ENCODE assay signal across 30 cellular contexts in genomic region chr15:38401716-38402115, GRCh38. TPM values are rescaled to one million over a fixed set of nuclear protein-coding genes. Genes with fewer than 3 reads are reported as not detected.
A peak's percentile ranks its signal among the peaks of the same experiment; 100 is the strongest.
DNase-seq lines count a peak whose midpoint lies in the region; ATAC-seq, FAIRE-seq and TF ChIP-seq lines count a peak whose summit lies in the region.
"Had no signal": no experiment of that assay in that cellular context is flagged by ENCODE, and none has a peak within 500 bp of the region (broad histone marks: within the 10 kb centered on the region; RNA-seq: fewer than 3 reads in every experiment).

No MANE protein-coding gene starts in this region.

- no peak overlapping the region for H3K4ac ChIP-seq in mesenchymal stem cell (ENCODE audit: low read depth in 1 of 2, low read length in 2 of 2)

- H2BK15ac ChIP-seq in mesenchymal stem cell (ENCODE audit: low read depth, poor library complexity, severe bottlenecking) = no peak overlapping the region

- H3K4me2 ChIP-seq in astrocyte (ENCODE audit: low read length) = peak overlapping the region; percentile 63
- H3K4me2 ChIP-seq in mesenchymal stem cell (ENCODE audit: low read length, poor library complexity, severe bottlenecking) = no peak overlapping the region

- no peaks in the 10 kb centered on the region for H3K9me3 ChIP-seq in astrocyte (ENCODE audit: insufficient read depth, low read depth, low read length)
- H3K9me3 ChIP-seq in mesenchymal stem cell (ENCODE audit: control insufficient read depth, low read length) = no peaks in the 10 kb centered on the region
- no peaks in the 10 kb centered on the region for H3K9me3 ChIP-seq in vagina
- H3K9me3 ChIP-seq: adrenal gland, breast epithelium, HAP-1, pancreas, spleen, thoracic aorta had no signal

- H2BK12ac ChIP-seq in mesenchymal stem cell (ENCODE audit: low read length in 2 of 2) = no peak overlapping the region

- H2BK120ac ChIP-seq in mesenchymal stem cell (ENCODE audit: low read depth, low read length) = no peak overlapping the region

- no peak overlapping the region for H3K27ac Mint-ChIP-seq in astrocyte (ENCODE audit: unreplicated experiment)
- no peak overlapping the region for H3K27ac Mint-ChIP-seq in activated naive CD4-positive, alpha-beta T cell treated with anti-CD3 and anti-CD28 coated beads for 36 hours
- no peak overlapping the region for H3K27ac Mint-ChIP-seq in naive thymus-derived CD8-positive, alpha-beta T cell
- H3K27ac Mint-ChIP-seq: activated CD4-positive, alpha-beta memory T cell treated with anti-CD3 and anti-CD28 coated beads for 36 hours; activated T-helper 1 cell treated with anti-CD3 and anti-CD28 coated beads, Interleukin-12 subunit alpha, Interleukin-12 subunit beta, Interleukin-2, Interleukin-4 antibody, amounts not matched to agents 30 ng/mL and 10 ng/mL and 1 ng/mL, durations not matched to agents 14 hours and 24 hours and 36 hours; immature natural killer cell had no signal

- ATAC-seq in GM21360 (IDR thresholded peaks at IDR 0.05; ENCODE audit: unreplicated experiment) = no peak
- no peak for ATAC-seq in naive thymus-derived CD8-positive, alpha-beta T cell
- ATAC-seq: pancreas; stimulated activated naive CD8-positive, alpha-beta T cell treated with anti-CD3 and anti-CD28 coated beads, Interleukin-15, Interleukin-2, amounts not matched to agents 100 U/mL and 50 U/mL, for 24 hours had no signal

- H3K4me1 Mint-ChIP-seq in astrocyte (ENCODE audit: low read depth, unreplicated experiment) = peaks cover 34% of the 10 kb centered on the region
- no peaks in the 10 kb centered on the region for H3K4me1 Mint-ChIP-seq in activated naive CD4-positive, alpha-beta T cell treated with anti-CD3 and anti-CD28 coated beads for 36 hours (ENCODE audit: low read depth)
- H3K4me1 Mint-ChIP-seq in naive thymus-derived CD8-positive, alpha-beta T cell = no peaks in the 10 kb centered on the region
- H3K4me1 Mint-ChIP-seq: immature natural killer cell had no signal

- H2AFZ ChIP-seq in astrocyte (ENCODE audit: low read depth, low read length) (no peak overlapping the region), mesenchymal stem cell (ENCODE audit: low read depth, low read length) (no peak overlapping the region)

- H3K79me2 ChIP-seq in astrocyte (ENCODE audit: insufficient read depth, low read length) = no peaks in the 10 kb centered on the region

- intact Hi-C loops in vagina (cut with DNase I) = no loop called here
- intact Hi-C loops in activated naive CD4-positive, alpha-beta T cell treated with anti-CD3 and anti-CD28 coated beads for 36 hours (cut with micrococcal nuclease) = no loop called here

- peak overlapping the region; percentile 0 for H3K9ac ChIP-seq in astrocyte (ENCODE audit: low read length)
- H3K9ac ChIP-seq in mesenchymal stem cell (ENCODE audit: low read length) = peak overlapping the region; percentile 78

- no peak overlapping the region for H3K18ac ChIP-seq in mesenchymal stem cell (ENCODE audit: low read depth in 1 of 2, low read length in 2 of 2)

- TF ChIP-seq CTCF in astrocyte (IDR thresholded peaks at IDR 0.05; ENCODE audit: insufficient read depth, low read depth, low read length) = no peak
- no peak for TF ChIP-seq CTCF in vagina (IDR thresholded peaks at IDR 0.05)

- peak; percentile 41 for DNase-seq in ELR (ENCODE audit: low read depth)
- no peak for DNase-seq in astrocyte (ENCODE audit: low read depth)
- DNase-seq in mesenchymal stem cell = no peak
- DNase-seq in vagina (ENCODE audit: extremely low spot score in 2 of 2) = no peak
- DNase-seq in activated naive CD4-positive, alpha-beta T cell treated with anti-CD3 and anti-CD28 coated beads for 36 hours = no peak
- DNase-seq in naive thymus-derived CD8-positive, alpha-beta T cell = no peak
- DNase-seq: activated CD4-positive, alpha-beta memory T cell treated with anti-CD3 and anti-CD28 coated beads for 36 hours; activated CD4-positive, alpha-beta T cell treated with anti-CD3 and anti-CD28 coated beads for 1 hour; activated naive CD4-positive, alpha-beta T cell treated with Interleukin-2 at 50 U/mL for 16 hours; adrenal gland; Calu3; immature natural killer cell; Kasumi-1; NCI-H1436; NCI-H2081; NCI-H526; NK-92 treated with Interleukin-12 subunit alpha and Interleukin-12 subunit beta, amount 100 ng/mL, for 24 hours; pancreas; retina; spleen; stimulated activated CD4-positive, alpha-beta T cell treated with anti-CD3 and anti-CD28 coated beads, Interleukin-2, amount 100 ng/mL, for 24 hours; stimulated activated naive CD8-positive, alpha-beta T cell treated with anti-CD3 and anti-CD28 coated beads, Interleukin-15, Interleukin-2, amounts not matched to agents 100 U/mL and 50 U/mL, for 24 hours; T-helper 2 cell had no signal

- no peak overlapping the region for H4K8ac ChIP-seq in mesenchymal stem cell (ENCODE audit: low read length)

- H3K4me3 ChIP-seq in astrocyte (ENCODE audit: insufficient read depth, low read depth, low read length) = no peak overlapping the region
- peak overlapping the region in 1 of 2 experiments; percentile 48 for H3K4me3 ChIP-seq in mesenchymal stem cell (ENCODE audit: insufficient read depth in 1 of 2, low read depth in 1 of 2, low read length in 2 of 2)
- no peak overlapping the region for H3K4me3 ChIP-seq in vagina
- H3K4me3 ChIP-seq: adrenal gland, breast epithelium, HAP-1, pancreas, SK-N-MC, spleen, thoracic aorta had no signal

- no peak overlapping the region for H3K23ac ChIP-seq in mesenchymal stem cell (ENCODE audit: low read length in 2 of 2)

- CTCF ChIA-PET in activated naive CD4-positive, alpha-beta T cell treated with anti-CD3 and anti-CD28 coated beads for 36 hours (lab: Charles Lee) = no interaction called here

- H2BK5ac ChIP-seq in mesenchymal stem cell (ENCODE audit: low read depth, low read length, poor library complexity, severe bottlenecking) = no peak overlapping the region

- H4K20me1 ChIP-seq in astrocyte (ENCODE audit: insufficient read depth, low read length) = no peaks in the 10 kb centered on the region

- no peak overlapping the region for H4K91ac ChIP-seq in mesenchymal stem cell (ENCODE audit: low read length)

- no peak overlapping the region for H3K14ac ChIP-seq in mesenchymal stem cell (ENCODE audit: low read length in 2 of 2)

- no peak overlapping the region for H3K27ac ChIP-seq in astrocyte (ENCODE audit: low read depth, low read length)
- H3K27ac ChIP-seq in mesenchymal stem cell (ENCODE audit: low read length, poor library complexity, severe bottlenecking) = no peak overlapping the region
- H3K27ac ChIP-seq in vagina = peak overlapping the region; percentile 61
- H3K27ac ChIP-seq: adrenal gland, pancreas, SK-N-MC, spleen, thoracic aorta had no signal

- H3K27me3 Mint-ChIP-seq in astrocyte (ENCODE audit: low read depth, unreplicated experiment) = no peaks in the 10 kb centered on the region
- peaks cover 8% of the 10 kb centered on the region for H3K27me3 Mint-ChIP-seq in activated naive CD4-positive, alpha-beta T cell treated with anti-CD3 and anti-CD28 coated beads for 36 hours (ENCODE audit: low read depth)
- H3K27me3 Mint-ChIP-seq in naive thymus-derived CD8-positive, alpha-beta T cell = peaks cover 17 to 25% (median 22%) of the 10 kb centered on the region in 5 donors

- POLR2A ChIA-PET in naive thymus-derived CD8-positive, alpha-beta T cell (lab: Charles Lee) = no interaction called here

- TF ChIP-seq POLR2A in vagina (IDR thresholded peaks at IDR 0.05) = no peak

- H3K36me3 ChIP-seq in astrocyte (ENCODE audit: insufficient read depth, low read length) (no peaks in the 10 kb centered on the region), mesenchymal stem cell (ENCODE audit: control insufficient read depth in 1 of 2, insufficient read depth in 2 of 2, low read depth in 1 of 2, low read length in 2 of 2) (no peaks in the 10 kb centered on the region), vagina (no peaks in the 10 kb centered on the region)
- H3K36me3 ChIP-seq: adrenal gland, breast epithelium, HAP-1, pancreas, spleen, thoracic aorta had no signal

- H3K4me1 ChIP-seq in astrocyte (ENCODE audit: insufficient read depth, low read length) (peaks cover 27% of the 10 kb centered on the region), mesenchymal stem cell (ENCODE audit: control insufficient read depth, insufficient read depth, low read depth, low read length) (peaks cover 3% of the 10 kb centered on the region), vagina (peaks cover 12% of the 10 kb centered on the region)
- H3K4me1 ChIP-seq: breast epithelium, HAP-1, spleen had no signal

- 90% methylated on average over 3 of the region's 5 CpGs for WGBS in mesenchymal stem cell

- H2AK5ac ChIP-seq in mesenchymal stem cell (ENCODE audit: low read length, severe bottlenecking) = no peak overlapping the region

- no peaks in the 10 kb centered on the region for H3K27me3 ChIP-seq in astrocyte (ENCODE audit: insufficient read depth, low read length)
- no peaks in the 10 kb centered on the region for H3K27me3 ChIP-seq in mesenchymal stem cell (ENCODE audit: control insufficient read depth in 1 of 2, insufficient read depth in 1 of 2, low read length in 2 of 2)
- no peaks in the 10 kb centered on the region for H3K27me3 ChIP-seq in vagina
- H3K27me3 ChIP-seq: adrenal gland, breast epithelium, pancreas had no signal

- no peaks in the 10 kb centered on the region for H3K79me1 ChIP-seq in mesenchymal stem cell (replicated peaks; ENCODE audit: low read length, poor library complexity, severe bottlenecking)

- H3K36me3 Mint-ChIP-seq in astrocyte (ENCODE audit: low read depth, unreplicated experiment) = no peaks in the 10 kb centered on the region
- H3K36me3 Mint-ChIP-seq in activated naive CD4-positive, alpha-beta T cell treated with anti-CD3 and anti-CD28 coated beads for 36 hours (ENCODE audit: low read depth) = no peaks in the 10 kb centered on the region
- no peaks in the 10 kb centered on the region for H3K36me3 Mint-ChIP-seq in naive thymus-derived CD8-positive, alpha-beta T cell
- H3K36me3 Mint-ChIP-seq: activated CD4-positive, alpha-beta memory T cell treated with anti-CD3 and anti-CD28 coated beads for 36 hours; immature natural killer cell had no signal

- peaks cover 4% of the 10 kb centered on the region for H3K9me3 Mint-ChIP-seq in astrocyte (ENCODE audit: unreplicated experiment)
- no peaks in the 10 kb centered on the region for H3K9me3 Mint-ChIP-seq in activated naive CD4-positive, alpha-beta T cell treated with anti-CD3 and anti-CD28 coated beads for 36 hours
- H3K9me3 Mint-ChIP-seq in naive thymus-derived CD8-positive, alpha-beta T cell = no peaks in the 10 kb centered on the region
- H3K9me3 Mint-ChIP-seq: activated CD4-positive, alpha-beta memory T cell treated with anti-CD3 and anti-CD28 coated beads for 36 hours; activated T-helper 1 cell treated with anti-CD3 and anti-CD28 coated beads, Interleukin-12 subunit alpha, Interleukin-12 subunit beta, Interleukin-2, Interleukin-4 antibody, amounts not matched to agents 30 ng/mL and 10 ng/mL and 1 ng/mL, durations not matched to agents 14 hours and 24 hours and 36 hours; immature natural killer cell had no signal

- FAIRE-seq in astrocyte (lab: Jason Lieb, UNC) = no peak
- FAIRE-seq: GM18507, pancreas had no signal

- H3K4me3 Mint-ChIP-seq in astrocyte (ENCODE audit: unreplicated experiment) = no peak overlapping the region
- no peak overlapping the region for H3K4me3 Mint-ChIP-seq in activated naive CD4-positive, alpha-beta T cell treated with anti-CD3 and anti-CD28 coated beads for 36 hours
- no peak overlapping the region for H3K4me3 Mint-ChIP-seq in naive thymus-derived CD8-positive, alpha-beta T cell
- H3K4me3 Mint-ChIP-seq: activated CD4-positive, alpha-beta memory T cell treated with anti-CD3 and anti-CD28 coated beads for 36 hours; activated T-helper 1 cell treated with anti-CD3 and anti-CD28 coated beads, Interleukin-12 subunit alpha, Interleukin-12 subunit beta, Interleukin-2, Interleukin-4 antibody, amounts not matched to agents 30 ng/mL and 10 ng/mL and 1 ng/mL, durations not matched to agents 14 hours and 24 hours and 36 hours; immature natural killer cell had no signal

RNA-seq across cellular contexts. Expression of gene FAM98B, which starts 52.2 kb away (rescaled TPM):
- total RNA-seq in astrocyte (15.5 and 21.6 TPM in 2 replicates), vagina (18.7 TPM)
- 19.2 TPM for polyA plus RNA-seq in mesenchymal stem cell (2013, experiment 1 of 2)
- 21.0 TPM for polyA plus RNA-seq in mesenchymal stem cell (2013, experiment 2 of 2)
- total RNA-seq in activated naive CD4-positive, alpha-beta T cell treated with anti-CD3 and anti-CD28 coated beads for 36 hours = 10 to 100 TPM; 42.0 to 47.4 TPM
- total RNA-seq in naive thymus-derived CD8-positive, alpha-beta T cell = 10 to 100 TPM; 25.6 to 28.4 TPM
- polyA plus RNA-seq in naive thymus-derived CD8-positive, alpha-beta T cell = 1 to 10 TPM; 1.9 to 3.9 (median 3.2) TPM
